Comparison of ENCODE assay signal across 8 cellular contexts in the genomic region with DNA sequence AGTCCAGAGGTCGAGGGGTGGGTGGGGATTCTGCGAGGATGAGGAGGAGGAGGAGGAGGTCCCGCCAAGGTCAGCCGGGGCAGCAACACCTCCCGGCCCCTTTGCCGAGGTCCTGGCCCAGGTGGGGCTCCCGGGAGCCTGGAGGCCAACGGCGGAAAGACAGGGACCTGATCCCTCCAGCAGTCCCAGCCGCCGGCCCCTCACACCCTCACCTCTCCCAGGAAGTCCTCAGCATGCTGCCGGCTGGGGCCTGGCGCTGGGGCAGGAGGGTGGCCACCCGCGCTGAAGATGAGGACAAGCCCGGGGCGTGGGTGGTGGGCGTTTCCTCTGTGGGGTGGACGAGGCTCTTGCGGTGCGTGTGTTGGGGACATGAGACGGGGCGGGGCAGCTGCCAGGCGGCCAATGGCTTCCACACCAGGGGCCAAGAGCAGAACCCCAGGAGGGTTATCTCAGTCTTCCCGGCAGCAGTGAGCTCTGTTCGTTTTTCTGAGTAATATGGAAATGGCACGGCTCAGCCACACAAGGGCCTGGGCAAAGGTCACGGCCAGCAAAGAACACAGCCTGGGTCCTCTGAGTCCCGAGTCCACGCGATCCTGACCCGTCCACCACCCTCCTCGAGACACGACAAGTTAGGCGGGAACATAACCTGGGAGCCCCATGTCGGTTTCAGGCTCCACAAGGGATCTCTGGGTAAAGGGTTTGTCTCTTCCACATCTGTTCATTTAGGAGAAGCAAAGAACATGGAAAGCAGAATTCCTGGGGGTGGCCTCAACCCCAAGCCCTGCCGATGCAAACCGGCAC.
DNase-seq lines count a peak whose midpoint lies in the region; FAIRE-seq and TF ChIP-seq lines count a peak whose summit lies in the region.

No MANE protein-coding gene starts in this region.

- peak overlapping the region in 2 of 3 experiments; percentile 46 to 60 for H3K4me3 Mint-ChIP-seq in nephron

- no peak for TF ChIP-seq CTCF in nephron (IDR thresholded peaks at IDR 0.05; ENCODE audit: unreplicated experiment in 3 of 3)
- no peak for TF ChIP-seq CTCF in uterus (IDR thresholded peaks at IDR 0.05)

- no peaks in the 10 kb centered on the region for H3K36me3 Mint-ChIP-seq in nephron (ENCODE audit: low read depth)

- peaks cover 6% of the 10 kb centered on the region for H3K27me3 Mint-ChIP-seq in nephron (ENCODE audit: low read depth)

- no peaks in the 10 kb centered on the region for H3K9me3 Mint-ChIP-seq in nephron

- H3K27ac ChIP-seq in adipose tissue (ENCODE audit: low read depth, low read length) (peak overlapping the region; percentile 20), uterus (peak overlapping the region; percentile 74 to 76)

- peak overlapping the region; percentile 68 to 88 (median 77) for H3K27ac Mint-ChIP-seq in nephron

- peak; percentile 83 for DNase-seq in activated naive CD4-positive, alpha-beta T cell treated with Interleukin-2 at 50 U/mL for 16 hours
- DNase-seq in activated naive CD4-positive, alpha-beta T cell treated with anti-CD3 and anti-CD28 coated beads, Interleukin-2, amount 50 U/mL, for 16 hours: no peak
- DNase-seq in uterus (no peak), NCI-H748 (lab: John Stamatoyannopoulos, UW; ENCODE audit: unreplicated experiment) (no peak), H54 (ENCODE audit: insufficient read length, low spot score) (no peak), medulla oblongata (ENCODE audit: extremely low spot score) (no peak)

- H3K4me1 Mint-ChIP-seq in nephron: peaks cover 23% of the 10 kb centered on the region

- TF ChIP-seq POLR2A in uterus (IDR thresholded peaks at IDR 0.05) (no peak), H54 (IDR thresholded peaks at IDR 0.05; ENCODE audit: low read depth, low read length) (no peak)

- no peaks in the 10 kb centered on the region for H3K9me3 ChIP-seq in uterus

- H3K4me1 ChIP-seq in uterus: peaks cover 0 to 6% of the 10 kb centered on the region in 2 donors

- intact Hi-C loops in uterus (cut with DNase I; ENCODE audit: low total_unique reads): no loop called here

- 63 to 82% (median 63%) methylated on average over 33 to 38 of the region's 38 CpGs for WGBS in adipose tissue, 3 donors

- no peak for FAIRE-seq in H54 (lab: Jason Lieb, UNC)

- no peak overlapping the region for H3K4me3 ChIP-seq in uterus

- no peaks in the 10 kb centered on the region for H3K36me3 ChIP-seq in uterus

- H3K27me3 ChIP-seq in uterus: no peaks in the 10 kb centered on the region
